ENCODE assay signal across 1 cellular context in the genomic region with DNA sequence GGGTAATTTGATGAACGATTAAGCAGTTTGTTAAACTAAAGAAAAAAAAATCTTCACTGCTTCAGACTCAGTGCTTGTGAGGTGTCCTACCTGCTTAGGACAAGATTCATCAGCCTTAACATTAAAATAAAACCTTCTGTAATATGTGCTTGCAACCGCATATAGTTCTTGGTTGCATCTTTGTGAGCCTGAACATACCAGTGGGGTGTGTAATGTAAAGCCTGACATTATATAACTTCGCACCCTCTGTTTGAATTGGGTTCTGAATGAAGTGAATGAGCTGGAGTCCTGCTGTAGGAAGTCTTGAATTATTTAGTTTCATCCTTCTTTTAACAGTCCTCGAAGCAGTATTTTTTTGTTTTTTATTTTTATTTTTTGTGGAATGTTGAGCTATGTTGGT.
TF ChIP-seq lines count a peak whose summit lies in the region.

No MANE protein-coding gene starts in this region.

TF ChIP-seq in K562, 482 proteins besides CTCF, POLR2A, EP300 and RAD21:
- TF ChIP-seq ZBTB17 (CRISPR knock-in tag; IDR thresholded peaks at IDR 0.05) = no peak
- TF ChIP-seq NFXL1 (CRISPR knock-in tag; IDR thresholded peaks at IDR 0.05) = no peak
- TF ChIP-seq, protein P1, sequence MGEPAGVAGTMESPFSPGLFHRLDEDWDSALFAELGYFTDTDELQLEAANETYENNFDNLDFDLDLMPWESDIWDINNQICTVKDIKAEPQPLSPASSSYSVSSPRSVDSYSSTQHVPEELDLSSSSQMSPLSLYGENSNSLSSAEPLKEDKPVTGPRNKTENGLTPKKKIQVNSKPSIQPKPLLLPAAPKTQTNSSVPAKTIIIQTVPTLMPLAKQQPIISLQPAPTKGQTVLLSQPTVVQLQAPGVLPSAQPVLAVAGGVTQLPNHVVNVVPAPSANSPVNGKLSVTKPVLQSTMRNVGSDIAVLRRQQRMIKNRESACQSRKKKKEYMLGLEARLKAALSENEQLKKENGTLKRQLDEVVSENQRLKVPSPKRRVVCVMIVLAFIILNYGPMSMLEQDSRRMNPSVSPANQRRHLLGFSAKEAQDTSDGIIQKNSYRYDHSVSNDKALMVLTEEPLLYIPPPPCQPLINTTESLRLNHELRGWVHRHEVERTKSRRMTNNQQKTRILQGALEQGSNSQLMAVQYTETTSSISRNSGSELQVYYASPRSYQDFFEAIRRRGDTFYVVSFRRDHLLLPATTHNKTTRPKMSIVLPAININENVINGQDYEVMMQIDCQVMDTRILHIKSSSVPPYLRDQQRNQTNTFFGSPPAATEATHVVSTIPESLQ (CRISPR knock-in tag; IDR thresholded peaks at IDR 0.05) = no peak
- no peak for TF ChIP-seq ZNF76 (CRISPR knock-in tag; IDR thresholded peaks at IDR 0.05; ENCODE audit: borderline replicate concordance)
- TF ChIP-seq ZNF830 (CRISPR knock-in tag; IDR thresholded peaks at IDR 0.05) = no peak
- no peak for TF ChIP-seq SREBF2 (CRISPR knock-in tag; IDR thresholded peaks at IDR 0.05)
- no peak for TF ChIP-seq SNRNP70 (optimal IDR thresholded peaks at IDR 0.05; ENCODE audit: low read depth, low read length)
TF ChIP-seq in K562: peak in this region for 0.
